In the genomic region with DNA sequence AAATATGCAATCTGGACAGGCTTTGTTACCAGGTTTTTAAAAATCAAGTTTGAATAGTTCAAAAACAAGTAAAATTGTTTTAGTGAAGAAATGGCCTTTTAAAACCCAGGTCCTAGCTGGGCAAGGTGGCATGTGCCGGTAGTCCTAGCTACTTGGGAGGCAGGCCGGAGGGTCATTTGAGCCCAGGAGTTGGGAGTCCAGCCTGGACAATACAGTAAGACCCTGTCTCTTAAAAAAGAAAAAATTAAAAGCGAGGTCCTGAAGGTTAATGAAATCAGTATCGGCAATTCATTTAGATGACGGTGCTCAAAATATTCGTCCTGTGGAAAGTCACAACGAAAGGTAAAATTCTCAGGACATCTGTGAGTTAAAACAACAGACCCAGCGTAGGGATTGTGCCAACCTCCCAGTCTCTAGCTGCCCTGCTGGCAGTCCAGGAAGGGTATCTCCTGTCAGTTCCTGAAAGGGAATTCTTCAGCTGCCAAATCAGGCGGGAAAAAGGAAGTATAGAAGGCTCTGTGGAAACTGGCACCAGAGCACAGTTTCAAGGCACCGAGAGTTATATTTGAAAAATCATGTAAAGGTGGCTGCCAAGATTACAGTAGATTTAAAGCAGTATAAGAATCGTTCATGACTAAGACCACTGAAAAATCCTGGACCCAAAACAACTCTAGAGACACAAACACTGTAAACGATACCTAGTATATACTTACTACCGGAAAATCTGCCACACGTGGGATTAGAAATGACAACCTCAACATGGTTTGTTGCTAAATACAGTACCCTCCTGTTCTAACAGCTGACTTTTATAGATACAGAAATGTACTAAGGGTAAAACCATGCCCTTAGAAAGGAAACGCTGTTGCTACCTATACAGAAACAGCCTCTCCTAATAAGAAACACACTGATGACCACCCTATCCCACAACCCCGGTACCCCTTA, we compare ENCODE assay signal across 1 cellular context.
TF ChIP-seq lines count a peak whose summit lies in the region.

No MANE protein-coding gene starts in this region.

TF ChIP-seq in GM23338, 12 proteins besides CTCF, POLR2A, EP300 and RAD21 (continued from another document):
- TF ChIP-seq ZNF462 (CRISPR knock-in tag; IDR thresholded peaks at IDR 0.05): no peak
- no peak for TF ChIP-seq JUNB (IDR thresholded peaks at IDR 0.05; ENCODE audit: unreplicated experiment)
- no peak for TF ChIP-seq EZH2 (IDR thresholded peaks at IDR 0.05; ENCODE audit: low read depth, unreplicated experiment)
- no peak for TF ChIP-seq STAT1 (IDR thresholded peaks at IDR 0.05; ENCODE audit: unreplicated experiment)
- no peak for TF ChIP-seq EZH2phosphoT487 (IDR thresholded peaks at IDR 0.05; ENCODE audit: unreplicated experiment)
- no peak for TF ChIP-seq ETS1 (IDR thresholded peaks at IDR 0.05)
